19 cellular contexts compared by ENCODE assay signal in the genomic region with DNA sequence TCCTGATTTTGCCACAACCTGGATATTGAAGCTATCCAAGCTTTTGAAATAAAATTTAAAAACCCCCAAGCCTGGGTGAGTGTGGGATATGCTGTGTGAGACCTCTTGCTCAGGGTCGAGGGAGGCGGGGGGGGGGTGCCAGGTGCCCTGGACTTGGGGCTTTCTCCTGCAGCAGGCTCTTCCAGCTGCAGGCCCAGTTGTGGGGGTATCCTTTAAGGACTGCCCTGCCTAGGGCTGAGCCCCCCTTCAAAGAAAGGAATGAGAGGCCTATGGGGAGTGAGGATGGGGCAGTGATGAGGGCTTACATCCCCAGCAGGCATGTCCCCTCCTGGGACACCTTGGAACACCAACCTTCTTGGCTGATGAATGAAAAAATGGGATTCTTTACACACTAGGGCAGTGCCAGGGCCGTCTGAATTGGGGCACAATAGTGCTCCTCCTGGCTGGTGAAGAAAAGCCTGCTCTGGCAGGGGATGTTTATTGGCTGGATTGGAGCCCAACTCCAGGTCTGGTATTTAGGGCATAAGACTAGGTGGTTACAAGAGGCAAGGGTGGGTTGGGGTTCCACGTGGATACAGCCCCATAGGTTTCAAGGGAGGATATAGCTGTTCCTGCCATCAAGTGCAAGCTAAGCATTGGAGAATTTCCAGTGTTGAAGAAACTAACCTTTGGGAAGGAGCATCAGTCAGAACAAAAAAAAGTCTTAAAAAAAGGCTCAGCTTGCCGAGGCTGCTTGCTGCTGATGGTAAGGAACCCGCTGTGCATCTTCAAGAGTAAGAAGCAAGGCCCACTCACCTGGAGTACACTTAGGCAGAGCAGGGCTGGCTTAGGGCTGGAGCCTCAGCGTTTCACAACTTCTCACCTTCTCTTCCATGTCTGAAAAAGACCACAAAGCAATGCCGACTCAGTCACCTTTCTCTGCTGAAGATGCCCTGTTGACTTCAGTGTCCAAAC. TPM values are rescaled to one million over a fixed set of nuclear protein-coding genes. Genes with fewer than 3 reads are reported as not detected.
DNase-seq lines count a peak whose midpoint lies in the region; ATAC-seq and TF ChIP-seq lines count a peak whose summit lies in the region.
"Had no signal": no experiment of that assay in that cellular context is flagged by ENCODE, and none has a peak within 500 bp of the region (broad histone marks: within the 10 kb centered on the region; RNA-seq: fewer than 3 reads in every experiment).

No MANE protein-coding gene starts in this region.

- H3K36me3 Mint-ChIP-seq in GM23338 (ENCODE audit: low read depth) = peaks cover 99% of the 10 kb centered on the region
- H3K36me3 Mint-ChIP-seq in activated CD8-positive, alpha-beta memory T cell treated with anti-CD3 and anti-CD28 coated beads, Interleukin-2, amount 10 ng/mL, durations not matched to agents 7 days and 5 days = peaks cover 78% of the 10 kb centered on the region

- H4K20me1 ChIP-seq in SK-N-SH (ENCODE audit: insufficient read depth) (peaks cover 74% of the 10 kb centered on the region), GM23338 (replicated peaks; ENCODE audit: insufficient read depth) (peaks cover 60% of the 10 kb centered on the region)

- peaks cover 49 to 96% of the 10 kb centered on the region in 2 experiments for H3K36me3 ChIP-seq in SK-N-SH (replicated peaks in 1 of 2; ENCODE audit: control insufficient read depth in 1 of 2, insufficient read depth in 2 of 2, low read length in 1 of 2)
- H3K36me3 ChIP-seq in GM23338 (ENCODE audit: insufficient read depth) = peaks cover 59% of the 10 kb centered on the region
- H3K36me3 ChIP-seq in muscle layer of duodenum (ENCODE audit: control insufficient read depth in 1 of 2, insufficient read depth in 2 of 2, low read length in 2 of 2) = peaks cover 96 to 98% of the 10 kb centered on the region in 2 donors

- H3K4me3 Mint-ChIP-seq in GM23338 = peak overlapping the region; percentile 8; the same call in 1 of the 3 replicates
- no peak overlapping the region for H3K4me3 Mint-ChIP-seq in activated CD8-positive, alpha-beta memory T cell treated with anti-CD3 and anti-CD28 coated beads, Interleukin-2, amount 10 ng/mL, durations not matched to agents 7 days and 5 days

- no peaks in the 10 kb centered on the region for H3K9me3 Mint-ChIP-seq in GM23338
- no peaks in the 10 kb centered on the region for H3K9me3 Mint-ChIP-seq in activated CD8-positive, alpha-beta memory T cell treated with anti-CD3 and anti-CD28 coated beads, Interleukin-2, amount 10 ng/mL, durations not matched to agents 7 days and 5 days (ENCODE audit: low read depth)

- H3K4me1 Mint-ChIP-seq in GM23338 = peaks cover 47% of the 10 kb centered on the region
- H3K4me1 Mint-ChIP-seq in activated CD8-positive, alpha-beta memory T cell treated with anti-CD3 and anti-CD28 coated beads, Interleukin-2, amount 10 ng/mL, durations not matched to agents 7 days and 5 days = peaks cover 38% of the 10 kb centered on the region

- TF ChIP-seq EP300 in SK-N-SH (IDR thresholded peaks at IDR 0.05; ENCODE audit: borderline replicate concordance in 1 of 2, low read depth in 1 of 2, low read length in 1 of 2) = no peak

- H3F3A ChIP-seq in SK-N-SH (replicated peaks; ENCODE audit: insufficient read depth) (peaks cover 7% of the 10 kb centered on the region), GM23338 (replicated peaks; ENCODE audit: low read depth) (peaks cover 87% of the 10 kb centered on the region)

- peak overlapping the region; percentile 44; the same call in 1 of the 2 replicates for H3K27ac Mint-ChIP-seq in GM23338
- H3K27ac Mint-ChIP-seq in activated CD8-positive, alpha-beta memory T cell treated with anti-CD3 and anti-CD28 coated beads, Interleukin-2, amount 10 ng/mL, durations not matched to agents 7 days and 5 days = peak overlapping the region; percentile 62

- H3K79me2 ChIP-seq in SK-N-SH (ENCODE audit: insufficient read depth) (peaks cover 63% of the 10 kb centered on the region), GM23338 (replicated peaks; ENCODE audit: insufficient read depth) (peaks cover 29% of the 10 kb centered on the region)

- WGBS in SK-N-SH (ENCODE audit: low lambda C conversion rate) = 76% methylated on average over 8 of the region's 8 CpGs

- H3K9ac ChIP-seq in SK-N-SH = no peak overlapping the region

- H3K4me2 ChIP-seq in SK-N-SH (no peak overlapping the region), GM23338 (no peak overlapping the region)
- H3K4me2 ChIP-seq: smooth muscle cell had no signal

- H3K27me3 Mint-ChIP-seq in GM23338 (ENCODE audit: insufficient read depth, low read depth, poor library complexity) = peaks cover 44% of the 10 kb centered on the region
- no peaks in the 10 kb centered on the region for H3K27me3 Mint-ChIP-seq in activated CD8-positive, alpha-beta memory T cell treated with anti-CD3 and anti-CD28 coated beads, Interleukin-2, amount 10 ng/mL, durations not matched to agents 7 days and 5 days

- H2AFZ ChIP-seq in SK-N-SH (ENCODE audit: low read depth) (no peak overlapping the region), GM23338 (no peak overlapping the region)

- DNase-seq in SK-N-SH (no peak), GM23338 (ENCODE audit: low spot score) (no peak), DMS153 treated with DMSO at 0.1 percent for 48 hours (lab: John Stamatoyannopoulos, UW; ENCODE audit: unreplicated experiment) (no peak), NCI-H146 (lab: John Stamatoyannopoulos, UW) (no peak), HCEC 1CT (no peak)
- DNase-seq in activated CD8-positive, alpha-beta memory T cell treated with anti-CD3 and anti-CD28 coated beads, Interleukin-2, amount 10 ng/mL, durations not matched to agents 7 days and 5 days = no peak
- DNase-seq: NCI-H1436 treated with DMSO at 0.1 percent for 48 hours, NCI-H69, occipital lobe, Right ventricle myocardium superior, upper lobe of right lung had no signal

- H3K9me2 ChIP-seq in SK-N-SH (no peaks in the 10 kb centered on the region), GM23338 (ENCODE audit: insufficient read depth) (no peaks in the 10 kb centered on the region)

- no peaks in the 10 kb centered on the region for H3K27me3 ChIP-seq in SK-N-SH (ENCODE audit: insufficient read depth)
- H3K27me3 ChIP-seq in GM23338 (ENCODE audit: insufficient read depth) = no peaks in the 10 kb centered on the region
- H3K27me3 ChIP-seq in muscle layer of duodenum (ENCODE audit: low read depth, low read length) = no peaks in the 10 kb centered on the region
- H3K27me3 ChIP-seq: cardiac muscle cell, upper lobe of right lung had no signal

- H3K9me3 ChIP-seq in SK-N-SH (no peaks in the 10 kb centered on the region), muscle layer of duodenum (ENCODE audit: control insufficient read depth in 1 of 2, low read length in 2 of 2) (no peaks in the 10 kb centered on the region)
- H3K9me3 ChIP-seq: HAP-1, upper lobe of right lung had no signal

- POLR2A ChIA-PET in SK-N-SH (lab: Yijun Ruan, JAX) = interaction anchor here (1.3 to 2.1 kb wide), 2 partner anchors 7 to 57 kb away, joined by 3 to 9 read pairs; a partner anchor contains a TSS

- H3K4me3 ChIP-seq in SK-N-SH (ENCODE audit: low read depth in 2 of 2, low read length in 1 of 2) (no peak overlapping the region), GM23338 (no peak overlapping the region), muscle layer of duodenum (ENCODE audit: low read depth in 1 of 2, low read length in 2 of 2) (no peak overlapping the region)
- H3K4me3 ChIP-seq: cardiac muscle cell, HAP-1, smooth muscle cell, upper lobe of right lung had no signal

- CTCF ChIA-PET in SK-N-SH (lab: Yijun Ruan, JAX) = interaction anchor here (0.6 to 1.3 kb wide), 3 partner anchors 10 to 326 kb away, joined by 3 read pairs; no protein-coding TSS in a partner anchor
- CTCF ChIA-PET in activated CD8-positive, alpha-beta memory T cell treated with anti-CD3 and anti-CD28 coated beads, Interleukin-2, amount 10 ng/mL, durations not matched to agents 7 days and 5 days (lab: Charles Lee) = interaction anchor here (1.2 to 1.7 kb wide), 3 partner anchors 11 to 26 kb away, joined by 3 to 6 read pairs (median 5); no protein-coding TSS in a partner anchor

- H3K27ac ChIP-seq in SK-N-SH (ENCODE audit: low read depth in 2 of 2, low read length in 1 of 2) (no peak overlapping the region), GM23338 (ENCODE audit: low read depth) (peak overlapping the region; percentile 78; the same call in 1 of the 2 replicates), muscle layer of duodenum (ENCODE audit: low read length) (peak overlapping the region; percentile 51)
- H3K27ac ChIP-seq: cardiac muscle cell, upper lobe of right lung had no signal

- TF ChIP-seq RAD21 in SK-N-SH (IDR thresholded peaks at IDR 0.05; ENCODE audit: low read length) = no peak

- ATAC-seq in SK-N-SH treated with all-trans-retinoic acid at 6 μM for 48 hours (no peak), GM23338 (no peak)
- ATAC-seq in activated CD8-positive, alpha-beta memory T cell treated with anti-CD3 and anti-CD28 coated beads, Interleukin-2, amount 10 ng/mL, durations not matched to agents 7 days and 5 days = no peak
- ATAC-seq: upper lobe of right lung had no signal

- TF ChIP-seq CTCF in SK-N-SH (IDR thresholded peaks at IDR 0.05) (no peak), GM23338 (conservative IDR thresholded peaks at IDR 0.05; ENCODE audit: low read depth in 2 of 2) (no peak)

- H3K4me1 ChIP-seq in SK-N-SH (ENCODE audit: control insufficient read depth in 1 of 2, insufficient read depth in 2 of 2, low read depth in 1 of 2, low read length in 1 of 2) (peaks cover 10 to 27% of the 10 kb centered on the region in 2 experiments), GM23338 (ENCODE audit: insufficient read depth) (peaks cover 18% of the 10 kb centered on the region), muscle layer of duodenum (ENCODE audit: control insufficient read depth in 1 of 2, insufficient read depth in 2 of 2, low read length in 2 of 2) (peaks cover 12 to 24% of the 10 kb centered on the region in 2 donors)

RNA-seq across cellular contexts. Expression of a gene that starts 7.0 kb away (rescaled TPM):
- 157 and 164 TPM in 2 replicates for polyA plus RNA-seq in SK-N-SH (2012; rRNA removed)
- polyA plus RNA-seq in SK-N-SH (2012; cell fraction: cytosol; rRNA removed) = 179 and 207 TPM in 2 replicates
- polyA plus RNA-seq in SK-N-SH (2012; cell fraction: nucleus; rRNA removed) = 80.9 and 111 TPM in 2 replicates
- 304 and 345 TPM in 2 replicates for total RNA-seq in GM23338 (2014; rRNA removed; shearing (Covaris generic))
- 579 and 599 TPM in 2 replicates for polyA plus RNA-seq in GM23338 (2016; fragmentation: Nextera tagmentation; extraction: Ambion mirVana)
- 100 to 1,000 TPM; 268 to 391 TPM for total RNA-seq in activated CD8-positive, alpha-beta memory T cell treated with anti-CD3 and anti-CD28 coated beads, Interleukin-2, amount 10 ng/mL, durations not matched to agents 7 days and 5 days

RNA-seq across cellular contexts. Expression of a gene that starts 21.2 kb away (rescaled TPM):
- polyA plus RNA-seq in SK-N-SH (2012; rRNA removed) = 46.8 and 61.3 TPM in 2 replicates
- 18.4 and 23.3 TPM in 2 replicates for polyA plus RNA-seq in SK-N-SH (2012; cell fraction: cytosol; rRNA removed)
- polyA plus RNA-seq in SK-N-SH (2012; cell fraction: nucleus; rRNA removed) = 262 and 272 TPM in 2 replicates
- total RNA-seq in GM23338 (2014; rRNA removed; shearing (Covaris generic)) = 12.4 and 15.9 TPM in 2 replicates
- 17.8 and 20.8 TPM in 2 replicates for polyA plus RNA-seq in GM23338 (2016; fragmentation: Nextera tagmentation; extraction: Ambion mirVana)
- 100 to 1,000 TPM; 117 to 120 TPM for total RNA-seq in activated CD8-positive, alpha-beta memory T cell treated with anti-CD3 and anti-CD28 coated beads, Interleukin-2, amount 10 ng/mL, durations not matched to agents 7 days and 5 days

RNA-seq across cellular contexts. Expression of a gene that starts 24.2 kb away (rescaled TPM):
- polyA plus RNA-seq in SK-N-SH (2012; rRNA removed) = not detected in 2 replicates
- 0.01 TPM in 2 replicates for polyA plus RNA-seq in SK-N-SH (2012; cell fraction: cytosol; rRNA removed)
- not detected in 2 replicates for polyA plus RNA-seq in SK-N-SH (2012; cell fraction: nucleus; rRNA removed)
- 0.07 and 0.08 TPM in 2 replicates for total RNA-seq in GM23338 (2014; rRNA removed; shearing (Covaris generic))
- not detected in 2 replicates for polyA plus RNA-seq in GM23338 (2016; fragmentation: Nextera tagmentation; extraction: Ambion mirVana)
- not detected for total RNA-seq in activated CD8-positive, alpha-beta memory T cell treated with anti-CD3 and anti-CD28 coated beads, Interleukin-2, amount 10 ng/mL, durations not matched to agents 7 days and 5 days
- total RNA-seq: A172, cardiac muscle cell, epithelial cell of proximal tubule, liver, occipital lobe, Right ventricle myocardium superior, upper lobe of right lung had no signal
- polyA plus RNA-seq: cardiac muscle cell, liver, smooth muscle cell had no signal

RNA-seq across cellular contexts. Expression of a gene that starts 57.7 kb away (rescaled TPM):
- polyA plus RNA-seq in SK-N-SH (2012; rRNA removed) (313 and 455 TPM in 2 replicates), GM23338 (2016; fragmentation: Nextera tagmentation; extraction: Ambion mirVana) (435 and 450 TPM in 2 replicates)
- polyA plus RNA-seq in SK-N-SH (2012; cell fraction: cytosol; rRNA removed) = 325 and 409 TPM in 2 replicates
- polyA plus RNA-seq in SK-N-SH (2012; cell fraction: nucleus; rRNA removed) = 134 and 156 TPM in 2 replicates
- 452 and 455 TPM in 2 replicates for total RNA-seq in GM23338 (2014; rRNA removed; shearing (Covaris generic))
- total RNA-seq in activated CD8-positive, alpha-beta memory T cell treated with anti-CD3 and anti-CD28 coated beads, Interleukin-2, amount 10 ng/mL, durations not matched to agents 7 days and 5 days = 100 to 1,000 TPM; 144 to 168 TPM

Comparison
In these comparisons a context has a peak if more than half of its experiments do, and no peak if none do; other contexts are left out.
1. H3K27ac ChIP-seq: peak in GM23338 (single experiment) and muscle layer of duodenum (single experiment); none in SK-N-SH (0 of 2).